In the genomic region with DNA sequence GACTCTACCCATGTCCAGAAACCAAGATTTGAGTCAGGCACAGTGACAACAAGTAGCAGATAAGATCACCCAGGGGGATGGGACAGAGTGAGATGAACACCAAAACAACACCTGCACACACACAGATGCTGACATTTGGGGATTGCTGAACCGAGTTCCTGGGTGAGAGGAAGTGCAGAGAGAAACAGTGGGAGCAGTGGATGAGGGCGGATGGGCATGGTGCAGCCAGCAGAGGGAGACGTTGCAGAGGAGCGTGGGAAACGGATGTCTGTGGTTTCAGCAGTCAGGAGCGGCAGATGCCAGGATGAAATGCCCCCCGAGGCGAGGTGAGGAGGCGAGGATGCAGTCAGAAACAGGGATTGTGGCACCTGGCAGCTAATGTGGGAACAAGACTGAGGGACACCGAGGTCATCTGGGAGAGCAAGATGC, we compare ENCODE assay signal across 10 cellular contexts.
A peak's percentile ranks its signal among the peaks of the same experiment; 100 is the strongest.
DNase-seq lines count a peak whose midpoint lies in the region; ATAC-seq and TF ChIP-seq lines count a peak whose summit lies in the region.
"Had no signal": no experiment of that assay in that cellular context is flagged by ENCODE, and none has a peak within 500 bp of the region (broad histone marks: within the 10 kb centered on the region; RNA-seq: fewer than 3 reads in every experiment).

No MANE protein-coding gene starts in this region.

- H3K9me3 ChIP-seq in MG63 = no peaks in the 10 kb centered on the region
- H3K9me3 ChIP-seq: left lung had no signal

- peaks cover 11% of the 10 kb centered on the region for H3K9me3 Mint-ChIP-seq in mesothelial cell of epicardium

- peaks cover 42% of the 10 kb centered on the region for H3K36me3 Mint-ChIP-seq in mesothelial cell of epicardium

- peak; percentile 67 for DNase-seq in ELF-1 (ENCODE audit: low read depth, low spot score)
- DNase-seq in H7 = peak; percentile 62
- peak; percentile 5 for DNase-seq in activated CD4-positive, alpha-beta T cell treated with anti-CD3 and anti-CD28 coated beads, Interleukin-2, amount 50 U/mL, for 1 hour
- DNase-seq in myocyte (ENCODE audit: low read depth) = peak; percentile 8
- no peak for DNase-seq in SKM-1 treated with dmso at 0.1 percent for 144 hours (lab: John Stamatoyannopoulos, UW; ENCODE audit: unreplicated experiment)
- DNase-seq in mesothelial cell of epicardium (ENCODE audit: low spot score in 2 of 2, unreplicated experiment in 2 of 2) = no peak
- no peak for DNase-seq in MG63
- DNase-seq: left lung, NCI-H2081 treated with DMSO at 0.1 percent for 48 hours had no signal

- no peak overlapping the region for H3K4me3 Mint-ChIP-seq in mesothelial cell of epicardium

- H3K36me3 ChIP-seq in H7 (replicated peaks; ENCODE audit: control insufficient read depth, insufficient read depth, low read length) (no peaks in the 10 kb centered on the region; the same call in 1 of the 2 replicates), MG63 (no peaks in the 10 kb centered on the region)
- H3K36me3 ChIP-seq: left lung had no signal

- no peak overlapping the region for H3K27ac Mint-ChIP-seq in mesothelial cell of epicardium

- peaks cover 7% of the 10 kb centered on the region for H3K4me1 Mint-ChIP-seq in mesothelial cell of epicardium

- H3K27me3 ChIP-seq in H7 (ENCODE audit: control insufficient read depth, insufficient read depth, low read length) (no peaks in the 10 kb centered on the region), MG63 (no peaks in the 10 kb centered on the region)
- H3K27me3 ChIP-seq: left lung had no signal

- no peak overlapping the region for H3K4me3 ChIP-seq in H7 (ENCODE audit: insufficient read depth, low read depth, low read length)
- no peak overlapping the region for H3K4me3 ChIP-seq in MG63
- H3K4me3 ChIP-seq: left lung had no signal

- TF ChIP-seq CTCF in mesothelial cell of epicardium (IDR thresholded peaks at IDR 0.05; ENCODE audit: unreplicated experiment) = no peak

- no peaks in the 10 kb centered on the region for H3K27me3 Mint-ChIP-seq in mesothelial cell of epicardium (ENCODE audit: low read depth)

- no peak for ATAC-seq in HG02840 (IDR thresholded peaks at IDR 0.05; ENCODE audit: low FRiP score, unreplicated experiment)
- ATAC-seq: left lung had no signal

Comparison
In these comparisons a context has a peak if more than half of its experiments do, and no peak if none do; other contexts are left out.
1. DNase-seq: peak in ELF-1 (single experiment), H7 (single experiment), activated CD4-positive, alpha-beta T cell treated with anti-CD3 and anti-CD28 coated beads, Interleukin-2, amount 50 U/mL, for 1 hour (single experiment) and myocyte (single experiment); none in SKM-1 treated with dmso at 0.1 percent for 144 hours (single experiment), mesothelial cell of epicardium (0 of 2) and MG63 (single experiment).